Comparison of ENCODE assay signal across 8 cellular contexts in the genomic region with DNA sequence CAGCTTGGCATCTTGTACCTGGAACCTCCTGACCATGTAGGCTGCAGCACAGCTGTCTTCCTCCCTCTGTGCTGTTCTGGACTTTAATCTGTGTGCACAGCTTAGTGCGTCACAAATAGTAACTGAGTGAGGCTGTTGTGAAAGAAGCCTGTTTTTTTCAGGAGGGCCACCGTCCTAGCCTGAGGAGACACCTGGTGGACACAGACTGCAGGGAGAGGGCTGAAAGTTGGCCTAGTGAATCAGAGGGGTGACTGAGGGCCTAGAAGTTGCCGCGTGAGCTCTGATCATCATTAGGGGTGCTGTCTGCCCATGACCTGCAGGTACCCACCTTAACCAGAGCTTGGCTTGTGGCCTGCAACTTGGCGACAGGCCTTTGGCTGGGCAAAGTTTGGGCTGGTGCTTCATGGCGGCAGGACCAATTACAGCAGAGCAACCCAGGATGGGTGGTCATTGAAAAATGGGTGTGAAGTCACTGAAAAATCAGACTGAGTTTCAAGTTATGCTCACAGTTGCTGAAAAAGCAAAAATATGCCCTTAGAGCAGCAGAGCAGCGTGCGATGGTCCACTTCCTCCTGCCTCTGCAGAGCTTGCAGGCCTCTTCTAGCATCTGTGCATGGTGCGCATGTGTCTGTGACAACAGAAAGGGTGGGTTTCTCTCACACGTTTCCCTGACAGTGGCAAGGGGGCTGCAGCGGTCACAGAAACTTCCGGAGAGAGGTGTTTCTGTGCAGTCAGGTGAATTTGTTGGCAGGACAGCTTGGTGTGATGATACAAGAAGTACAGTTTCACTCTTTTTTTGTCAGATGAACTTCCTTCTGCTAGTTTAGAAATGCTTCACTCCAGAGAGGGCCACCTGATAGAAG. TPM values are rescaled to one million over a fixed set of nuclear protein-coding genes. Genes with fewer than 3 reads are reported as not detected.
DNase-seq lines count a peak whose midpoint lies in the region; ATAC-seq, FAIRE-seq and TF ChIP-seq lines count a peak whose summit lies in the region.
"Had no signal": no experiment of that assay in that cellular context is flagged by ENCODE, and none has a peak within 500 bp of the region (broad histone marks: within the 10 kb centered on the region; RNA-seq: fewer than 3 reads in every experiment).

No MANE protein-coding gene starts in this region.

- peak overlapping the region in 4 of 5 donors; percentile 43 to 59 (median 51) for H3K27ac ChIP-seq in stomach
- H3K27ac ChIP-seq: KMS-11 had no signal

- ATAC-seq in HG02943 (IDR thresholded peaks at IDR 0.05; ENCODE audit: low read depth, unreplicated experiment), result peak; percentile 87

- 75 to 84% (median 80%) methylated on average over 12 of the region's 12 CpGs for whole genome bisulfite sequencing in stomach, 5 donors

- no peak for TF ChIP-seq EP300 in stomach (IDR thresholded peaks at IDR 0.05)

- TF ChIP-seq CTCF in stomach (IDR thresholded peaks at IDR 0.05), result peak in 2 of 7 experiments; percentile 29 to 41

- TF ChIP-seq POLR2A in stomach (IDR thresholded peaks at IDR 0.05), result no peak

- no peaks in the 10 kb centered on the region for H3K9me3 ChIP-seq in stomach

- no peak overlapping the region for H3K4me3 ChIP-seq in stomach

- FAIRE-seq in RCC 7860 (lab: Jason Lieb, UNC), result no peak

- peaks cover 7 to 34% (median 25%) of the 10 kb centered on the region in 3 donors for H3K27me3 ChIP-seq in stomach

- DNase-seq in GM19240 (ENCODE audit: insufficient read length, low spot score) (peak; percentile 66), amniotic epithelial cell (ENCODE audit: low read depth) (peak; percentile 55), stomach (no peak), SHP77 treated with DMSO at 0.1 percent for 48 hours (lab: John Stamatoyannopoulos, UW) (no peak), germinal center (ENCODE audit: low spot score) (no peak), RCC 7860 (ENCODE audit: low spot score) (no peak)

- H3K4me1 ChIP-seq in stomach, result peaks cover 18 to 33% (median 24%) of the 10 kb centered on the region in 4 donors

- peaks cover 2 to 8% (median 4%) of the 10 kb centered on the region in 4 donors for H3K36me3 ChIP-seq in stomach

- intact Hi-C loops in stomach (cut with DNase I; ENCODE audit: low total_unique reads), result no loop called here

RNA-seq across cellular contexts. Expression of gene GDF7, which starts 9.6 kb away (rescaled TPM):
- total RNA-seq in stomach, result 1 to 10 TPM in 1 of 5 donors, under 1 TPM in 2, not detected in 2; 0.37 to 1.3 (median 0.45) TPM
- polyA plus RNA-seq in stomach, result under 1 TPM in 2 of 3 donors, not detected in 1; 0.10 to 0.12 TPM

RNA-seq across cellular contexts. Expression of gene HS1BP3, which starts 25.7 kb away (rescaled TPM):
- total RNA-seq in stomach, result 100 to 1,000 TPM in 1 of 5 donors, 10 to 100 TPM in 4; 13.8 to 105 (median 22.5) TPM
- 10 to 100 TPM; 20.6 to 25.2 (median 24.1) TPM for polyA plus RNA-seq in stomach

Comparison
In these comparisons a context has a peak if more than half of its experiments do, and no peak if none do; other contexts are left out.
1. DNase-seq: peak in GM19240 (single experiment) and amniotic epithelial cell (single experiment); none in stomach (single experiment), SHP77 treated with DMSO at 0.1 percent for 48 hours (single experiment), germinal center (single experiment) and RCC 7860 (single experiment).